Comparison of ENCODE assay signal across 12 cellular contexts in genomic region chr12:93080994-93081809, GRCh38.
DNase-seq lines count a peak whose midpoint lies in the region; ATAC-seq and TF ChIP-seq lines count a peak whose summit lies in the region.
"Had no signal": no experiment of that assay in that cellular context is flagged by ENCODE, and none has a peak within 500 bp of the region (broad histone marks: within the 10 kb centered on the region; RNA-seq: fewer than 3 reads in every experiment).

No MANE protein-coding gene starts in this region.

- TF ChIP-seq CTCF in choroid plexus epithelial cell (conservative IDR thresholded peaks at IDR 0.05; ENCODE audit: low read depth, low read length) (no peak), GM13977 (IDR thresholded peaks at IDR 0.05; ENCODE audit: extremely low read depth, insufficient read depth, missing control alignments) (no peak)

- in situ Hi-C loops in GM13977 (cut with MboI; ENCODE audit: low pct_unique_long_range_greater_than_20kb, low sequenced_read_pairs, unreplicated experiment), result no loop called here

- H3K4me1 ChIP-seq in HUES64 (ENCODE audit: insufficient read depth, low read length), result peaks cover 25% of the 10 kb centered on the region

- peaks cover 3% of the 10 kb centered on the region; the same call in 1 of the 2 replicates for H3K9me3 ChIP-seq in HUES64 (ENCODE audit: insufficient read depth, low read depth, low read length)

- ATAC-seq in GM18870 (IDR thresholded peaks at IDR 0.05; ENCODE audit: unreplicated experiment), result no peak
- ATAC-seq: stimulated activated naive CD8-positive, alpha-beta T cell treated with anti-CD3 and anti-CD28 coated beads, Interleukin-15, amount 100 ng/mL, for 72 hours had no signal

- 58% methylated on average over 10 of the region's 10 CpGs for WGBS in HUES64

- no peaks in the 10 kb centered on the region for H3K36me3 ChIP-seq in HUES64 (ENCODE audit: insufficient read depth, low read length)

- peak overlapping the region; percentile 41; the same call in 1 of the 2 replicates for H3K9ac ChIP-seq in HUES64 (ENCODE audit: low read depth, low read length)

- peak overlapping the region; percentile 88 for H3K27ac ChIP-seq in HUES64 (ENCODE audit: low read depth, low read length)

- 0 out of 2 replicates have a peak, but pooled peaks cover 2% of the 10 kb centered on the region for H3K27me3 ChIP-seq in HUES64 (ENCODE audit: insufficient read depth, low read length)

- H3K4me3 ChIP-seq in HUES64 (ENCODE audit: low read length) (peak overlapping the region; percentile 5), choroid plexus epithelial cell (ENCODE audit: low read depth, low read length) (no peak overlapping the region)

- DNase-seq in AG08395 (ENCODE audit: low spot score), result peak; percentile 31
- peak; percentile 80 for DNase-seq in choroid plexus epithelial cell (ENCODE audit: low read depth)
- DNase-seq in kidney tubule cell (ENCODE audit: low spot score), result peak; percentile 57
- DNase-seq in stimulated activated CD4-positive, alpha-beta T cell treated with anti-CD3 and anti-CD28 coated beads, Interleukin-4, amount 100 ng/mL, for 1 hour, result no peak
- DNase-seq in NCI-H524 treated with DMSO at 0.1 percent for 48 hours (lab: John Stamatoyannopoulos, UW), result no peak
- no peak for DNase-seq in GM13977 (ENCODE audit: low spot score)
- DNase-seq: activated CD4-positive, alpha-beta T cell treated with anti-CD3 and anti-CD28 coated beads for 1 hour; NCI-H446 treated with DMSO at 0.1 percent for 48 hours; SIG-M5; stimulated activated naive CD8-positive, alpha-beta T cell treated with anti-CD3 and anti-CD28 coated beads, Interleukin-15, amount 100 ng/mL, for 72 hours had no signal

Comparison
In these comparisons a context has a peak if more than half of its experiments do, and no peak if none do; other contexts are left out.
1. DNase-seq: peak in AG08395 (single experiment), choroid plexus epithelial cell (single experiment) and kidney tubule cell (single experiment); none in stimulated activated CD4-positive, alpha-beta T cell treated with anti-CD3 and anti-CD28 coated beads, Interleukin-4, amount 100 ng/mL, for 1 hour (single experiment), NCI-H524 treated with DMSO at 0.1 percent for 48 hours (single experiment) and GM13977 (single experiment).